Comparison of ENCODE assay signal across 35 cellular contexts in the genomic region with DNA sequence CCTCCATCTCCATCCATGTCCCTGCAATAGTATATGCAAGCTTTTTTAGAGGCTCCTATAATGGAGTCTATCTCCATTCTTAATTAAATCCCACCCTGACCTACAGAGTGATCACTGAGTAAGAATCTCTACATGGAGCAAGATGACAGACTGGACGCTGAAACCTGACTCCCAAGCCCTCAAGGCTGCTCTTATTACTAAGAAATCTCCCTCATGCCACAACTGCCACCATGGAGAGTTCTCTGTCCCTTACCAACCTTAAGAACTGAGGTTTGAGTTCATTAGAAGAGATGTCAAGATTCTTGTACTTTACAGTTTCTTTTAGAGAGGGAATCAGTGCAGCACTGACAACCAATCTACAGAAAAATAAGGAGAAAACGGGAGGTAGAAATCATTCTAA.
"Had no signal": no experiment of that assay in that cellular context is flagged by ENCODE, and none has a peak within 500 bp of the region (broad histone marks: within the 10 kb centered on the region; RNA-seq: fewer than 3 reads in every experiment).

No MANE protein-coding gene starts in this region.

- DNase-seq: Karpas-422, Kasumi-1, KG1, MG63, MM.1S, MV-4-11, NCI-H1048, NCI-H1092, NCI-H1092 treated with DMSO at 0.1 percent for 48 hours, NCI-H1105, NCI-H1105 treated with DMSO at 0.1 percent for 48 hours, NCI-H1417, NCI-H1417 treated with DMSO at 0.1 percent for 48 hours, NCI-H1436, NCI-H1436 treated with DMSO at 0.1 percent for 48 hours, NCI-H146, NCI-H1694, NCI-H1694 treated with DMSO at 0.1 percent for 48 hours, NCI-H187, NCI-H187 treated with DMSO at 0.1 percent for 48 hours, NCI-H1930, NCI-H2029, NCI-H2029 treated with DMSO at 0.1 percent for 48 hours, NCI-H2081, NCI-H2081 treated with DMSO at 0.1 percent for 48 hours, NCI-H2107, NCI-H2171, NCI-H2171 treated with DMSO at 0.1 percent for 48 hours, NCI-H2227 treated with DMSO at 0.1 percent for 48 hours, NCI-H226, NCI-H345, NCI-H446, NCI-H446 treated with DMSO at 0.1 percent for 48 hours, NCI-H510A, NCI-H510A treated with DMSO at 0.1 percent for 48 hours had no signal
